ENCODE assay signal across 8 cellular contexts in the genomic region with DNA sequence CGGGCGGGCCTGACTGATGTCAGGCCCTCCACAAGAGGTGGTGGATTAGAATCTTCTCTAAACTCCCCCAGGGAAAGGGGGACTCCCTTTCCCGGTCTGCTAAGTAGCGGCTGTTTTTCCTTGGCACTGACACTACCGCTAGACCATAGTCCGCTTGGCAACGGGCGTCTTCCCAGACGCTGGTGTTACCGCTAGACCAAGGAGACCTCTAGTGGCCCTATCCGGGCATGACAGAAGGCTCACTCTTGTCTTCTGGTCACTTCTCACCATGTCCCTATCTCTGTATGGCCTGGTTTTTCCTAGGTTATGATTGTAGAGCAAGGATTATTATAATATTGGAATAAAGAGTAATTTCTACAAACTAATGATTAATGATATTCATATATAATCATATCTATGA.
DNase-seq lines count a peak whose midpoint lies in the region; ATAC-seq, FAIRE-seq and TF ChIP-seq lines count a peak whose summit lies in the region.
"Not testable (repeated sequence)": the region's sequence is repeated elsewhere in the genome, so short reads cannot be mapped to it uniquely, and the experiment has no call there.

No MANE protein-coding gene starts in this region.

- H3K27me3 ChIP-seq in IMR-90 (ENCODE audit: control insufficient read depth, insufficient read depth, low read length); OCI-LY1 (ENCODE audit: insufficient read depth, low read length); iPS DF 6.9 (ENCODE audit: control insufficient read depth, insufficient read depth, low read length); small intestine (ENCODE audit: control insufficient read depth in 2 of 2, insufficient read depth in 2 of 2, low read length in 2 of 2): not testable (repeated sequence)

- not testable (repeated sequence) for H3K9ac ChIP-seq in IMR-90 (ENCODE audit: low read depth, low read length); OCI-LY1 (ENCODE audit: low read length)

- not testable (repeated sequence) for H2AFZ ChIP-seq in IMR-90 (replicated peaks; ENCODE audit: low read length, poor library complexity); OCI-LY1 (ENCODE audit: low read length)

- TF ChIP-seq RAD21 in IMR-90 (IDR thresholded peaks at IDR 0.05; ENCODE audit: low read length), result peak; percentile 35

- not testable (repeated sequence) for H4K5ac ChIP-seq in IMR-90 (ENCODE audit: low read depth, low read length)

- not testable (repeated sequence) for H2BK15ac ChIP-seq in IMR-90 (ENCODE audit: low read depth, low read length)

- TF ChIP-seq POLR2A in IMR-90 (IDR thresholded peaks at IDR 0.05; ENCODE audit: low read depth, low read length), result not testable (repeated sequence)

- in situ Hi-C loops in IMR-90 (cut with MboI; ENCODE audit: low sequenced_read_pairs), result not testable (repeated sequence)

- not testable (repeated sequence) for H4K91ac ChIP-seq in IMR-90 (ENCODE audit: insufficient read depth, low read depth, low read length)

- not testable (repeated sequence) for H4K8ac ChIP-seq in IMR-90 (ENCODE audit: low read depth in 2 of 2, low read length in 2 of 2)

- not testable (repeated sequence) for H3K4me1 ChIP-seq in IMR-90 (ENCODE audit: control insufficient read depth, insufficient read depth, low read length); OCI-LY1 (ENCODE audit: insufficient read depth, low read length, severe bottlenecking); iPS DF 6.9 (ENCODE audit: control insufficient read depth, insufficient read depth, low read length); small intestine (ENCODE audit: control insufficient read depth in 2 of 2, insufficient read depth in 1 of 2, low read depth in 1 of 2, low read length in 1 of 2)

- H3K9me1 ChIP-seq in IMR-90 (ENCODE audit: insufficient read depth, low read length), result not testable (repeated sequence)

- POLR2A ChIA-PET in IMR-90 (lab: Charles Lee; ENCODE audit: unreplicated experiment), result not testable (repeated sequence)

- H3K4me2 ChIP-seq in IMR-90 (ENCODE audit: low read depth, low read length); OCI-LY1 (ENCODE audit: low read length): not testable (repeated sequence)

- H3K9me2 ChIP-seq in OCI-LY1 (ENCODE audit: low read depth, low read length), result not testable (repeated sequence)

- DNase-seq in AG09309 (ENCODE audit: low read depth); GM10266 (ENCODE audit: extremely low spot score); IMR-90: not testable (repeated sequence)
- peak; percentile 24 for DNase-seq in activated CD4-positive, alpha-beta T cell treated with anti-CD3 and anti-CD28 coated beads for 48 hours
- DNase-seq in choroid plexus epithelial cell (ENCODE audit: low read depth), result peak; percentile 35
- peak; percentile 37 for DNase-seq in iPS DF 6.9 (ENCODE audit: low read depth, low spot score)
- DNase-seq in small intestine, result peak; percentile 2

- not testable (repeated sequence) for H3K18ac ChIP-seq in IMR-90 (ENCODE audit: low read depth, low read length)

- not testable (repeated sequence) for H2AK5ac ChIP-seq in IMR-90 (ENCODE audit: low read depth, low read length)

- not testable (repeated sequence) for H2BK20ac ChIP-seq in IMR-90 (ENCODE audit: low read depth, low read length)

- not testable (repeated sequence) for H3K79me2 ChIP-seq in OCI-LY1 (ENCODE audit: insufficient read depth, low read length)

- not testable (repeated sequence) for H3K36me3 ChIP-seq in IMR-90 (ENCODE audit: control insufficient read depth, insufficient read depth, low read length); OCI-LY1 (ENCODE audit: insufficient read depth, low read length); iPS DF 6.9 (ENCODE audit: control insufficient read depth, insufficient read depth, low read length); small intestine (ENCODE audit: control insufficient read depth in 2 of 2, insufficient read depth in 2 of 2, low read length in 2 of 2)

- H2BK120ac ChIP-seq in IMR-90 (ENCODE audit: low read depth, low read length), result not testable (repeated sequence)

- H3K14ac ChIP-seq in IMR-90 (replicated peaks; ENCODE audit: low read depth, low read length), result not testable (repeated sequence)

- H3K79me1 ChIP-seq in IMR-90 (ENCODE audit: low read depth in 1 of 2, low read length in 2 of 2), result not testable (repeated sequence)

- intact Hi-C loops in IMR-90 (cut with micrococcal nuclease), result loop anchor here (5.0 kb wide), 1 partner anchor 37 kb away; no protein-coding TSS in a partner anchor

- not testable (repeated sequence) for ATAC-seq in IMR-90 (ENCODE audit: low read depth)

- not testable (repeated sequence) for FAIRE-seq in small intestine (lab: Jason Lieb, UNC)

- WGBS in IMR-90 (ENCODE audit: extremely low coverage in 2 of 2, insufficient read length in 1 of 2), 2 experiments, result no CpG with 5 or more reads among the region's 11 CpGs
- WGBS in iPS DF 6.9 (ENCODE audit: insufficient coverage, insufficient read length), result no CpG with 5 or more reads among the region's 11 CpGs
- WGBS in small intestine, 3 donors, result 69 to 87% (median 82%) methylated on average over 11 of the region's 11 CpGs

- H3K23ac ChIP-seq in IMR-90 (ENCODE audit: low read depth, low read length), result not testable (repeated sequence)

- CTCF ChIA-PET in IMR-90 (lab: Yijun Ruan, JAX), result not testable (repeated sequence)

- H3K9me3 ChIP-seq in IMR-90 (ENCODE audit: control insufficient read depth, insufficient read depth, low read length); OCI-LY1 (ENCODE audit: low read length); iPS DF 6.9 (ENCODE audit: control insufficient read depth, insufficient read depth, low read length); small intestine (ENCODE audit: control insufficient read depth, low read depth): not testable (repeated sequence)

- BruUV-seq in IMR-90 (replicated peaks; lab: Mats Ljungman, UMichigan), result not testable (repeated sequence)

- H3K27ac ChIP-seq in IMR-90 (ENCODE audit: insufficient read depth, low read length); OCI-LY1 (ENCODE audit: low read depth, low read length, poor library complexity, severe bottlenecking); iPS DF 6.9 (ENCODE audit: low read length); small intestine (ENCODE audit: low read depth in 1 of 2, low read length in 1 of 2): not testable (repeated sequence)

- dilution Hi-C loops in IMR-90 (cut with HindIII; ENCODE audit: low sequenced_read_pairs, unreplicated experiment), result not testable (repeated sequence)

- not testable (repeated sequence) for H3K56ac ChIP-seq in IMR-90 (ENCODE audit: extremely low read depth, insufficient read depth, low read length)

- TF ChIP-seq CTCF in AG09309 (IDR thresholded peaks at IDR 0.05; ENCODE audit: control insufficient read depth, insufficient read depth, low read depth, low read length, missing control alignments) (peak; percentile 40), GM10266 (IDR thresholded peaks at IDR 0.05; ENCODE audit: control insufficient read depth, insufficient read depth, low read depth, missing control alignments) (peak; percentile 14), IMR-90 (conservative IDR thresholded peaks at IDR 0.05; ENCODE audit: low read depth, low read length) (peak; percentile 28; the same call in 1 of the 2 replicates), OCI-LY1 (IDR thresholded peaks at IDR 0.05; ENCODE audit: low read length) (0 out of 2 replicates have a peak, but pooled peaks have one; percentile 17), choroid plexus epithelial cell (conservative IDR thresholded peaks at IDR 0.05; ENCODE audit: low read depth, low read length) (peak; percentile 57)

- H3K4me3 ChIP-seq in AG09309 (ENCODE audit: control insufficient read depth, low read depth, low read length); IMR-90 (ENCODE audit: insufficient read depth, low read depth, low read length); OCI-LY1 (ENCODE audit: low read depth, low read length, poor library complexity, severe bottlenecking); choroid plexus epithelial cell (ENCODE audit: low read depth, low read length); iPS DF 6.9 (ENCODE audit: low read length); small intestine (ENCODE audit: low read depth in 1 of 2, low read length in 2 of 2): not testable (repeated sequence)

- not testable (repeated sequence) for H4K20me1 ChIP-seq in IMR-90 (ENCODE audit: insufficient read depth, low read length); OCI-LY1 (ENCODE audit: insufficient read depth, low read length)

- not testable (repeated sequence) for H2AK9ac ChIP-seq in IMR-90 (replicated peaks; ENCODE audit: low read depth, low read length, poor library complexity)

- H3F3A ChIP-seq in OCI-LY1 (ENCODE audit: insufficient read depth, low read length), result not testable (repeated sequence)

- H3K4ac ChIP-seq in IMR-90 (ENCODE audit: low read depth, low read length), result not testable (repeated sequence)

- not testable (repeated sequence) for H2BK5ac ChIP-seq in IMR-90 (ENCODE audit: low read depth, low read length, poor library complexity, severe bottlenecking)
